In the genomic region with DNA sequence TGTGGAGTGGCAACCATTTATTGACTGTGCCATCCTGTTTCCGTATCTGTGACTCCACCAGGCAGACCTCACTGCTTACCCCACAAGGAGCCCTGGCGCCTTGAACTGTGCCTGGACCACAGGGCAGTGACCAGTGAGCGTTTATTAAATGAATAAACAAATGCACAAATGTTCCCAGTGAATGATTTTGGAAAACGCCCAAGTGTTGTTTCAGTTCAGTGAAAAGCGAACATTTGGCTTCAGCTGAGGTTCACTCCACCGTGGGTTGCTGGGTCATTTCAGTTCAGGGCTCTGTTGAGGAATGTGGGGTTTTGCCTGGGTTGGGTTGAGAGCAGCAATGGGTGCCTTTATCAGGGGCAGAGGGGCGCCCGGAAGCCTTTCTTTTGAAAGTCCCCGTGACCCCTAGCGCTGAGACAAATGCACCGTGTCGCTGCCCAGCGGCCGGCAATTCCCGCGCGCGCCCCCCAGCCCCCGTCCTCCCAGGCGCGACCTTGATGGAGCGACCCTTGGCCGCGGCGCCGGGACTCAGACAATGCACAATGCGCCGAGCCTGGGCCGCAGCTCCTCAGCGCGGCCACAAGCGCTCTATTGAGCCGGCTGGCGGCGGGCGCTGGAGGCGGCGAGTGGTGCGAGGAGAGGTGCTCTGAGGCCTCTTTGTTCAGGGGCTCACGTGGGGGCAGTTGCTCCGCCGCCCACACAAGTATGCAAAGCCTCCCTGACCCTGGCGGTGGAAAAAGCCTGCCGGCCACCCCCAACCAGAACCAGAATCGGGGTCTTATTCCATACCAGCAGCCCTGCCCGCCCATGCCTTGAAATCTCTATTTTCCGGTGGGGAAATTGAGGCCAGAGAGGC, we compare ENCODE assay signal across 13 cellular contexts. TPM values are rescaled to one million over a fixed set of nuclear protein-coding genes. Genes with fewer than 3 reads are reported as not detected.
DNase-seq lines count a peak whose midpoint lies in the region; ATAC-seq, FAIRE-seq and TF ChIP-seq lines count a peak whose summit lies in the region.
"Had no signal": no experiment of that assay in that cellular context is flagged by ENCODE, and none has a peak within 500 bp of the region (broad histone marks: within the 10 kb centered on the region; RNA-seq: fewer than 3 reads in every experiment).

No MANE protein-coding gene starts in this region.

- no TSS peak for BruUV-seq in Calu3 (replicated peaks; lab: Mats Ljungman, UMichigan)

- no peaks in the 10 kb centered on the region for H3K9me3 Mint-ChIP-seq in Calu3 (ENCODE audit: low read depth, unreplicated experiment)
- no peaks in the 10 kb centered on the region for H3K9me3 Mint-ChIP-seq in activated T-cell treated with anti-CD3 and anti-CD28 coated beads, Interleukin-2, amount 50 U/mL, for 24 hours
- H3K9me3 Mint-ChIP-seq in activated CD4-positive, alpha-beta T cell treated with anti-CD3 and anti-CD28 coated beads for 36 hours (ENCODE audit: low read depth), result no peaks in the 10 kb centered on the region

- H3K4me3 ChIP-seq in iPS-18c (ENCODE audit: insufficient read depth, low read depth, low read length) (peak overlapping the region; percentile 24; the same call in 1 of the 2 replicates), pancreas (no peak overlapping the region)
- H3K4me3 ChIP-seq: vagina had no signal

- TF ChIP-seq CTCF in Calu3 (IDR thresholded peaks at IDR 0.05; ENCODE audit: unreplicated experiment), result no peak
- no peak for TF ChIP-seq CTCF in pancreas (IDR thresholded peaks at IDR 0.05)

- H3K27ac Mint-ChIP-seq in Calu3 (ENCODE audit: unreplicated experiment), result no peak overlapping the region
- H3K27ac Mint-ChIP-seq in activated T-cell treated with anti-CD3 and anti-CD28 coated beads, Interleukin-2, amount 50 U/mL, for 24 hours, result no peak overlapping the region
- H3K27ac Mint-ChIP-seq in activated CD4-positive, alpha-beta T cell treated with anti-CD3 and anti-CD28 coated beads for 36 hours, result no peak overlapping the region
- H3K27ac Mint-ChIP-seq: natural killer cell had no signal

- POLR2A ChIA-PET in activated CD4-positive, alpha-beta T cell treated with anti-CD3 and anti-CD28 coated beads for 36 hours (lab: Charles Lee), result no interaction called here

- DNase-seq in Calu3 (peak; percentile 61), caudate nucleus (lab: John Stamatoyannopoulos, UW) (peak in 57 of 61 donors; percentile 12 to 83 (median 70)), pancreas (peak in 3 of 6 donors; percentile 32 to 53 (median 39)), SW 1271 (lab: John Stamatoyannopoulos, UW) (no peak), CD1c-positive myeloid dendritic cell (ENCODE audit: extremely low spot score) (no peak)
- DNase-seq in activated T-cell treated with anti-CD3 and anti-CD28 coated beads, Interleukin-2, amount 50 U/mL, for 24 hours, result no peak
- DNase-seq in activated CD4-positive, alpha-beta T cell treated with anti-CD3 and anti-CD28 coated beads for 36 hours, result no peak
- DNase-seq: AML-193, natural killer cell, T-helper 2 cell had no signal

- peaks cover 7% of the 10 kb centered on the region for H3K4me1 Mint-ChIP-seq in Calu3 (ENCODE audit: low read depth, unreplicated experiment)
- peaks cover 3% of the 10 kb centered on the region for H3K4me1 Mint-ChIP-seq in activated T-cell treated with anti-CD3 and anti-CD28 coated beads, Interleukin-2, amount 50 U/mL, for 24 hours (ENCODE audit: low read depth)
- H3K4me1 Mint-ChIP-seq in activated CD4-positive, alpha-beta T cell treated with anti-CD3 and anti-CD28 coated beads for 36 hours, result no peaks in the 10 kb centered on the region
- H3K4me1 Mint-ChIP-seq: brain, natural killer cell had no signal

- WGBS in pancreas, 2 donors, result 50 to 57% methylated on average over 47 of the region's 47 CpGs

- CTCF ChIA-PET in Calu3 (lab: Charles Lee), result interaction anchor here (1.3 kb wide), 1 partner anchor 111 kb away, joined by 3 read pairs; no protein-coding TSS in a partner anchor
- CTCF ChIA-PET in activated CD4-positive, alpha-beta T cell treated with anti-CD3 and anti-CD28 coated beads for 36 hours (lab: Charles Lee), result interaction anchor here (0.8 to 1.0 kb wide), 3 partner anchors 9 to 98 kb away, joined by 3 to 4 read pairs (median 3); no protein-coding TSS in a partner anchor

- ATAC-seq in pancreas, result peak; percentile 34 to 61 (median 50)
- no peak for ATAC-seq in activated CD4-positive, alpha-beta T cell treated with anti-CD3 and anti-CD28 coated beads for 36 hours
- ATAC-seq: natural killer cell had no signal

- peak overlapping the region; percentile 95 for H3K27ac ChIP-seq in caudate nucleus (ENCODE audit: low read depth, low read length)
- H3K27ac ChIP-seq in pancreas, result peak overlapping the region; percentile 55 to 63 (median 58)
- H3K27ac ChIP-seq: vagina had no signal

- intact Hi-C loops in Calu3 (cut with micrococcal nuclease; ENCODE audit: unreplicated experiment) (loop anchor here (5.0 kb wide), 1 partner anchor 178 kb away; no protein-coding TSS in a partner anchor), pancreas (cut with DNase I) (no loop called here)
- intact Hi-C loops in activated CD4-positive, alpha-beta T cell treated with anti-CD3 and anti-CD28 coated beads for 36 hours (cut with DNase I, micrococcal nuclease), result loop anchor here in 1 of 2 experiments (5.0 kb wide), 1 partner anchor 203 kb away; the partner anchor contains the start of gene DICER1

- H3K9me3 ChIP-seq in iPS-18c (ENCODE audit: control insufficient read depth, insufficient read depth, low read length) (no peaks in the 10 kb centered on the region), pancreas (no peaks in the 10 kb centered on the region)
- H3K9me3 ChIP-seq: vagina had no signal

- H3K4me3 Mint-ChIP-seq in Calu3 (ENCODE audit: low read depth, unreplicated experiment), result peak overlapping the region; percentile 50
- H3K4me3 Mint-ChIP-seq in activated T-cell treated with anti-CD3 and anti-CD28 coated beads, Interleukin-2, amount 50 U/mL, for 24 hours, result no peak overlapping the region
- H3K4me3 Mint-ChIP-seq in activated CD4-positive, alpha-beta T cell treated with anti-CD3 and anti-CD28 coated beads for 36 hours, result no peak overlapping the region
- H3K4me3 Mint-ChIP-seq: brain, natural killer cell had no signal

- no peaks in the 10 kb centered on the region for H3K27me3 Mint-ChIP-seq in Calu3 (ENCODE audit: unreplicated experiment)
- H3K27me3 Mint-ChIP-seq in activated T-cell treated with anti-CD3 and anti-CD28 coated beads, Interleukin-2, amount 50 U/mL, for 24 hours, result peaks cover 59% of the 10 kb centered on the region
- peaks cover 35% of the 10 kb centered on the region for H3K27me3 Mint-ChIP-seq in activated CD4-positive, alpha-beta T cell treated with anti-CD3 and anti-CD28 coated beads for 36 hours

- FAIRE-seq in pancreas (lab: Jason Lieb, UNC), result no peak

- no peaks in the 10 kb centered on the region for H3K4me1 ChIP-seq in pancreas

- no peaks in the 10 kb centered on the region for H3K27me3 ChIP-seq in pancreas
- H3K27me3 ChIP-seq: vagina had no signal

- H3K36me3 ChIP-seq in pancreas, result no peaks in the 10 kb centered on the region
- H3K36me3 ChIP-seq: vagina had no signal

- H3K36me3 Mint-ChIP-seq in Calu3 (ENCODE audit: insufficient read depth, unreplicated experiment), result no peaks in the 10 kb centered on the region
- H3K36me3 Mint-ChIP-seq in activated T-cell treated with anti-CD3 and anti-CD28 coated beads, Interleukin-2, amount 50 U/mL, for 24 hours (ENCODE audit: low read depth), result no peaks in the 10 kb centered on the region
- H3K36me3 Mint-ChIP-seq in activated CD4-positive, alpha-beta T cell treated with anti-CD3 and anti-CD28 coated beads for 36 hours (ENCODE audit: low read depth), result no peaks in the 10 kb centered on the region
- H3K36me3 Mint-ChIP-seq: brain, natural killer cell had no signal

RNA-seq across cellular contexts. Expression of gene CLMN, which starts 40.5 kb away (rescaled TPM):
- total RNA-seq in Calu3 (2022) (104 and 111 TPM in 2 replicates), pancreas (10 to 100 TPM; 50.0 to 78.1 (median 68.2) TPM)
- 10 to 100 TPM; 17.4 to 21.3 TPM for polyA plus RNA-seq in pancreas
- 1 to 10 TPM in 1 of 2 experiments, under 1 TPM in 1; 0.75 to 1.5 TPM for total RNA-seq in activated CD4-positive, alpha-beta T cell treated with anti-CD3 and anti-CD28 coated beads for 36 hours

Comparison
In these comparisons a context has a peak if more than half of its experiments do, and no peak if none do; other contexts are left out.
1. DNase-seq: peak in Calu3 (single experiment) and caudate nucleus (57 of 61); none in activated T-cell treated with anti-CD3 and anti-CD28 coated beads, Interleukin-2, amount 50 U/mL, for 24 hours (single experiment), SW 1271 (0 of 2), CD1c-positive myeloid dendritic cell (single experiment) and activated CD4-positive, alpha-beta T cell treated with anti-CD3 and anti-CD28 coated beads for 36 hours (single experiment).
2. RNA of gene CLMN, which starts 40.5 kb away (total RNA-seq): 104 to 111 TPM in Calu3 and 50.0 to 78.1 TPM in pancreas; 0.75 to 1.5 TPM in activated CD4-positive, alpha-beta T cell treated with anti-CD3 and anti-CD28 coated beads for 36 hours; every median in the first group is over 10 times any median in the second.